24 cellular contexts compared by ENCODE assay signal in genomic region chr9:130982636-130983282, GRCh38. TPM values are rescaled to one million over a fixed set of nuclear protein-coding genes. Genes with fewer than 3 reads are reported as not detected.
A peak's percentile ranks its signal among the peaks of the same experiment; 100 is the strongest.
DNase-seq lines count a peak whose midpoint lies in the region; TF ChIP-seq lines count a peak whose summit lies in the region.
"Had no signal": no experiment of that assay in that cellular context is flagged by ENCODE, and none has a peak within 500 bp of the region (broad histone marks: within the 10 kb centered on the region; RNA-seq: fewer than 3 reads in every experiment).

No MANE protein-coding gene starts in this region.

- DNase-seq in NCI-H82 (lab: John Stamatoyannopoulos, UW) (peak; percentile 47), NCI-H82 treated with DMSO at 0.1 percent for 48 hours (lab: John Stamatoyannopoulos, UW; ENCODE audit: unreplicated experiment) (no peak), chondrocyte (ENCODE audit: low spot score) (peak; percentile 72), osteoblast (ENCODE audit: insufficient read length, low spot score, missing footprints) (peak; percentile 51), SW 1271 (lab: John Stamatoyannopoulos, UW) (no peak), progenitor cell of endocrine pancreas (ENCODE audit: low spot score, unreplicated experiment) (no peak), GM19240 (ENCODE audit: insufficient read length, low spot score) (no peak)
- DNase-seq: EL, GF-D8, KG1, NCI-H1092, NCI-H146, NCI-H2029, NCI-H226, NCI-H524 treated with DMSO at 0.1 percent for 48 hours, PC-9, RPMI8226, SHP77 treated with DMSO at 0.1 percent for 48 hours, SK-N-SH had no signal

- H3K4me3 Mint-ChIP-seq in chondrocyte (ENCODE audit: unreplicated experiment) (no peak overlapping the region), progenitor cell of endocrine pancreas (ENCODE audit: low read depth) (no peak overlapping the region)

- H3K36me3 ChIP-seq in HEK293 (ENCODE audit: control insufficient read depth in 2 of 2, insufficient read depth in 1 of 2, low read length in 2 of 2), result no peaks in the 10 kb centered on the region
- no peaks in the 10 kb centered on the region for H3K36me3 ChIP-seq in osteoblast (ENCODE audit: insufficient read depth, low read length)
- H3K36me3 ChIP-seq: HAP-1 had no signal

- peaks cover 55% of the 10 kb centered on the region for H3K27me3 ChIP-seq in osteoblast (ENCODE audit: insufficient read depth, low read length)

- H2AFZ ChIP-seq in osteoblast (ENCODE audit: low read length), result no peak overlapping the region
- H2AFZ ChIP-seq: PC-9 had no signal

- no peaks in the 10 kb centered on the region for H4K20me1 ChIP-seq in osteoblast (ENCODE audit: insufficient read depth, low read length)

- H3K9me3 ChIP-seq in HEK293 (ENCODE audit: control insufficient read depth, insufficient read depth, low read depth, low read length) (no peaks in the 10 kb centered on the region), osteoblast (ENCODE audit: low read depth, low read length) (no peaks in the 10 kb centered on the region)
- H3K9me3 ChIP-seq: HAP-1, SK-N-SH had no signal

- POLR2A ChIA-PET in HEK293 (lab: Yijun Ruan, JAX), result no interaction called here

- CTCF ChIA-PET in HEK293 (lab: Yijun Ruan, JAX), result interaction anchor here (0.6 to 1.1 kb wide), 2 partner anchors 15 to 353 kb away, joined by 3 to 6 read pairs; no protein-coding TSS in a partner anchor

- no peak overlapping the region for H3K4me2 ChIP-seq in osteoblast (ENCODE audit: insufficient read depth, low read length)
- H3K4me2 ChIP-seq: PC-9, SK-N-SH had no signal

- no peaks in the 10 kb centered on the region for H3K9me3 Mint-ChIP-seq in chondrocyte (ENCODE audit: low read depth)
- no peaks in the 10 kb centered on the region for H3K9me3 Mint-ChIP-seq in progenitor cell of endocrine pancreas (ENCODE audit: low read depth)

- no peaks in the 10 kb centered on the region for H3K4me1 Mint-ChIP-seq in chondrocyte (ENCODE audit: low read depth)
- H3K4me1 Mint-ChIP-seq in progenitor cell of endocrine pancreas (ENCODE audit: low read depth), result peaks cover 6% of the 10 kb centered on the region

- no peak for TF ChIP-seq CTCF in HEK293 (tag by site-specific recombination; IDR thresholded peaks at IDR 0.05)
- TF ChIP-seq CTCF in chondrocyte (IDR thresholded peaks at IDR 0.05), result no peak
- no peak for TF ChIP-seq CTCF in osteoblast (IDR thresholded peaks at IDR 0.05; ENCODE audit: extremely low read depth, low read depth, low read length)
- TF ChIP-seq CTCF in progenitor cell of endocrine pancreas (IDR thresholded peaks at IDR 0.05; ENCODE audit: unreplicated experiment), result no peak

- H3K27me3 Mint-ChIP-seq in chondrocyte (ENCODE audit: low read depth) (peaks cover 11% of the 10 kb centered on the region), progenitor cell of endocrine pancreas (peaks cover 22% of the 10 kb centered on the region)

- H3K27ac ChIP-seq in HEK293 (ENCODE audit: extremely low read depth, low read depth, low read length) (no peak overlapping the region), osteoblast (ENCODE audit: low read depth, low read length) (no peak overlapping the region)
- H3K27ac ChIP-seq: C4-2B, HL-60, PC-9 had no signal

- H3K27ac Mint-ChIP-seq in chondrocyte (ENCODE audit: unreplicated experiment) (no peak overlapping the region), progenitor cell of endocrine pancreas (no peak overlapping the region)

- H3K4me3 ChIP-seq in HEK293 (ENCODE audit: low read depth, low read length) (no peak overlapping the region), osteoblast (ENCODE audit: insufficient read depth, low read length) (no peak overlapping the region)
- H3K4me3 ChIP-seq: HAP-1, PC-9 had no signal

- H3K36me3 Mint-ChIP-seq in chondrocyte (ENCODE audit: low read depth) (no peaks in the 10 kb centered on the region), progenitor cell of endocrine pancreas (ENCODE audit: insufficient read depth) (no peaks in the 10 kb centered on the region)

- no peaks in the 10 kb centered on the region for H3K4me1 ChIP-seq in HEK293 (ENCODE audit: control insufficient read depth, insufficient read depth, low read length)
- no peaks in the 10 kb centered on the region for H3K4me1 ChIP-seq in osteoblast (ENCODE audit: insufficient read depth, low read length)
- H3K4me1 ChIP-seq: HAP-1 had no signal

- H3K79me2 ChIP-seq in osteoblast (ENCODE audit: insufficient read depth, low read length), result no peaks in the 10 kb centered on the region

TF ChIP-seq in HEK293, 187 proteins besides CTCF, POLR2A, EP300 and RAD21:
- TF ChIP-seq ZNF112 (tag by site-specific recombination; IDR thresholded peaks at IDR 0.05) (no peak), SCRT1 (tag by site-specific recombination; IDR thresholded peaks at IDR 0.05; ENCODE audit: borderline replicate concordance) (no peak), REST (tag by site-specific recombination; IDR thresholded peaks at IDR 0.05) (peak; percentile 69), GFI1B (tag by site-specific recombination; IDR thresholded peaks at IDR 0.05) (no peak), PRDM10 (tag by site-specific recombination; IDR thresholded peaks at IDR 0.05) (peak; percentile 49)

RNA-seq across cellular contexts. Expression of gene LAMC3, which starts 26.2 kb away (rescaled TPM):
- total RNA-seq in chondrocyte, result 0.95 to 7.3 TPM (median 1.2 TPM) in 3 replicates
- under 0.01 TPM in 1 of 2 replicates, not detected in the other for total RNA-seq in osteoblast
- total RNA-seq in progenitor cell of endocrine pancreas, result 0.12 and 0.27 TPM in 2 replicates
- total RNA-seq: HT-29 had no signal

RNA-seq across cellular contexts. Expression of gene FIBCD1, which starts 43.7 kb away (rescaled TPM):
- 6.8 to 81.5 TPM (median 8.3 TPM) in 3 replicates for total RNA-seq in chondrocyte
- total RNA-seq in osteoblast, result 5.1 and 5.3 TPM in 2 replicates
- total RNA-seq in progenitor cell of endocrine pancreas, result not detected in 2 replicates

Comparison
In these comparisons a context has a peak if more than half of its experiments do, and no peak if none do; other contexts are left out.
1. DNase-seq: peak in NCI-H82 (single experiment), chondrocyte (single experiment) and osteoblast (single experiment); none in NCI-H82 treated with DMSO at 0.1 percent for 48 hours (single experiment), SW 1271 (0 of 2), progenitor cell of endocrine pancreas (single experiment) and GM19240 (single experiment).